ENCODE assay signal across 18 cellular contexts in genomic region chr19:20503536-20503935, GRCh38.
DNase-seq lines count a peak whose midpoint lies in the region; ATAC-seq and TF ChIP-seq lines count a peak whose summit lies in the region.
"Had no signal": no experiment of that assay in that cellular context is flagged by ENCODE, and none has a peak within 500 bp of the region (broad histone marks: within the 10 kb centered on the region; RNA-seq: fewer than 3 reads in every experiment).

No MANE protein-coding gene starts in this region.

- H3K27me3 Mint-ChIP-seq in activated T-helper 17 cell treated with anti-CD3 and anti-CD28 coated beads, Interleukin-2, amount 50 U/mL, for 72 hours: no peaks in the 10 kb centered on the region

- BruUV-seq in mammary epithelial cell (replicated peaks; lab: Mats Ljungman, UMichigan): no TSS peak

- no peak overlapping the region for H3K27ac Mint-ChIP-seq in activated T-helper 17 cell treated with anti-CD3 and anti-CD28 coated beads, Interleukin-2, amount 50 U/mL, for 72 hours
- H3K27ac Mint-ChIP-seq: activated T-helper 1 cell treated with anti-CD3 and anti-CD28 coated beads, Interleukin-12 subunit alpha, Interleukin-12 subunit beta, Interleukin-2, Interleukin-4 antibody, amounts not matched to agents 30 ng/mL and 10 ng/mL and 1 ng/mL, durations not matched to agents 14 hours and 24 hours and 36 hours had no signal

- no peaks in the 10 kb centered on the region for H4K20me1 ChIP-seq in mammary epithelial cell (ENCODE audit: insufficient read depth, low read length)
- H4K20me1 ChIP-seq: BLaER1 had no signal

- H3K9me3 Mint-ChIP-seq in activated T-helper 17 cell treated with anti-CD3 and anti-CD28 coated beads, Interleukin-2, amount 50 U/mL, for 72 hours: peaks cover 28% of the 10 kb centered on the region

- no peak overlapping the region for H3K4me3 Mint-ChIP-seq in activated T-helper 17 cell treated with anti-CD3 and anti-CD28 coated beads, Interleukin-2, amount 50 U/mL, for 72 hours
- H3K4me3 Mint-ChIP-seq: activated T-helper 1 cell treated with anti-CD3 and anti-CD28 coated beads, Interleukin-12 subunit alpha, Interleukin-12 subunit beta, Interleukin-2, Interleukin-4 antibody, amounts not matched to agents 30 ng/mL and 10 ng/mL and 1 ng/mL, durations not matched to agents 14 hours and 24 hours and 36 hours had no signal

- H3K27me3 ChIP-seq in mammary epithelial cell (ENCODE audit: insufficient read depth, low read length): no peaks in the 10 kb centered on the region
- H3K27me3 ChIP-seq: BLaER1, dorsolateral prefrontal cortex, tibial artery had no signal

- H2AFZ ChIP-seq in mammary epithelial cell (ENCODE audit: low read depth, low read length): no peak overlapping the region
- H2AFZ ChIP-seq: parathyroid adenoma had no signal

- no peak overlapping the region for H3K9ac ChIP-seq in mammary epithelial cell (ENCODE audit: insufficient read depth, low read length)
- H3K9ac ChIP-seq: BLaER1, parathyroid adenoma had no signal

- in situ Hi-C loops in mammary epithelial cell (cut with MboI; ENCODE audit: low sequenced_read_pairs in 2 of 2): no loop called here

- H3K79me2 ChIP-seq in mammary epithelial cell (ENCODE audit: insufficient read depth, low read length): no peaks in the 10 kb centered on the region
- H3K79me2 ChIP-seq: parathyroid adenoma had no signal

- ATAC-seq in activated CD4-positive, CD25-positive, alpha-beta regulatory T cell treated with anti-CD3 and anti-CD28 coated beads, Interleukin-2, amount 50 U/mL, for 24 hours: no peak
- no peak for ATAC-seq in activated T-helper 17 cell treated with anti-CD3 and anti-CD28 coated beads, Interleukin-2, amount 50 U/mL, for 72 hours (replicated peaks)
- ATAC-seq: mucosa of descending colon had no signal

- H3K9me3 ChIP-seq in mammary epithelial cell (replicated peaks; ENCODE audit: insufficient read depth, low read length): peaks cover 26% of the 10 kb centered on the region

- CTCF ChIA-PET in mammary epithelial cell (lab: Charles Lee; ENCODE audit: low non-redundant PET): no interaction called here

- DNase-seq in DMS79 treated with DMSO at 0.1 percent for 48 hours (lab: John Stamatoyannopoulos, UW) (peak; percentile 31), NCI-H1105 (lab: John Stamatoyannopoulos, UW) (peak; percentile 96), mammary epithelial cell (peak; percentile 46), mucosa of gallbladder (ENCODE audit: low spot score) (peak; percentile 10), NCI-H187 treated with DMSO at 0.1 percent for 48 hours (lab: John Stamatoyannopoulos, UW) (no peak)
- DNase-seq in central memory CD4-positive, alpha-beta T cell: no peak
- DNase-seq: activated CD4-positive, alpha-beta T cell treated with anti-CD3 and anti-CD28 coated beads, Interleukin-2, amount 50 U/mL, for 4 hours; anterior cingulate cortex; dorsolateral prefrontal cortex; mucosa of descending colon; NCI-H524 treated with DMSO at 0.1 percent for 48 hours; SHP77; tibial artery had no signal

- H3K36me3 ChIP-seq in mammary epithelial cell (ENCODE audit: insufficient read depth, low read length): no peaks in the 10 kb centered on the region
- H3K36me3 ChIP-seq: BLaER1, tibial artery had no signal

- dilution Hi-C loops in mammary epithelial cell (cut with HindIII; ENCODE audit: low sequenced_read_pairs): no loop called here

- no peaks in the 10 kb centered on the region for H3K4me1 ChIP-seq in mammary epithelial cell (ENCODE audit: insufficient read depth, low read length)
- H3K4me1 ChIP-seq: BLaER1, parathyroid adenoma, tibial artery had no signal

- intact Hi-C loops in mammary epithelial cell (cut with micrococcal nuclease): no loop called here

- no peak overlapping the region for H3K4me3 ChIP-seq in mammary epithelial cell (replicated peaks in 1 of 3; ENCODE audit: insufficient read depth in 1 of 3, low read depth in 2 of 3, low read length in 3 of 3)
- H3K4me3 ChIP-seq: BLaER1, dorsolateral prefrontal cortex, mucosa of descending colon, tibial artery had no signal

- H3K4me1 Mint-ChIP-seq in activated T-helper 17 cell treated with anti-CD3 and anti-CD28 coated beads, Interleukin-2, amount 50 U/mL, for 72 hours: no peaks in the 10 kb centered on the region

- TF ChIP-seq CTCF in mammary epithelial cell (conservative IDR thresholded peaks at IDR 0.05 in 1 of 2, IDR thresholded peaks at IDR 0.05 in 1 of 2; ENCODE audit: extremely low read depth in 1 of 2, insufficient read depth in 1 of 2, low read depth in 1 of 2, low read length in 2 of 2): no peak

- H3K27ac ChIP-seq in mammary epithelial cell (ENCODE audit: insufficient read depth, low read depth, low read length): no peak overlapping the region
- H3K27ac ChIP-seq: BLaER1, dorsolateral prefrontal cortex, parathyroid adenoma, tibial artery had no signal

- no peaks in the 10 kb centered on the region for H3K36me3 Mint-ChIP-seq in activated T-helper 17 cell treated with anti-CD3 and anti-CD28 coated beads, Interleukin-2, amount 50 U/mL, for 72 hours (ENCODE audit: low read depth)

- H3K4me2 ChIP-seq in mammary epithelial cell (ENCODE audit: insufficient read depth, low read depth, low read length): no peak overlapping the region
- H3K4me2 ChIP-seq: BLaER1 had no signal

Comparison
In these comparisons a context has a peak if more than half of its experiments do, and no peak if none do; other contexts are left out.
1. DNase-seq: peak in DMS79 treated with DMSO at 0.1 percent for 48 hours (single experiment), NCI-H1105 (single experiment), mammary epithelial cell (single experiment) and mucosa of gallbladder (single experiment); none in NCI-H187 treated with DMSO at 0.1 percent for 48 hours (single experiment) and central memory CD4-positive, alpha-beta T cell (single experiment).